In genomic region chr3:33057320-33058298, GRCh38 we compare ENCODE assay signal across 12 cellular contexts. TPM values are rescaled to one million over a fixed set of nuclear protein-coding genes. Genes with fewer than 3 reads are reported as not detected.
DNase-seq lines count a peak whose midpoint lies in the region; ATAC-seq lines count a peak whose summit lies in the region.
"Had no signal": no experiment of that assay in that cellular context is flagged by ENCODE, and none has a peak within 500 bp of the region (broad histone marks: within the 10 kb centered on the region; RNA-seq: fewer than 3 reads in every experiment).

No MANE protein-coding gene starts in this region.

- H3K4me1 Mint-ChIP-seq in activated naive CD8-positive, alpha-beta T cell (ENCODE audit: low read depth), result peaks cover 70% of the 10 kb centered on the region
- peaks cover 71% of the 10 kb centered on the region for H3K4me1 Mint-ChIP-seq in activated naive CD8-positive, alpha-beta T cell treated with anti-CD3 and anti-CD28 coated beads, Interleukin-2, amount 50 U/mL, for 24 hours
- peaks cover 68% of the 10 kb centered on the region for H3K4me1 Mint-ChIP-seq in activated T-helper 17 cell treated with anti-CD3 and anti-CD28 coated beads, Interleukin-2, amount 50 U/mL, for 72 hours

- H3K4me3 Mint-ChIP-seq in activated naive CD8-positive, alpha-beta T cell, result no peak overlapping the region
- no peak overlapping the region for H3K4me3 Mint-ChIP-seq in activated naive CD8-positive, alpha-beta T cell treated with anti-CD3 and anti-CD28 coated beads, Interleukin-2, amount 50 U/mL, for 24 hours
- H3K4me3 Mint-ChIP-seq in activated T-helper 17 cell treated with anti-CD3 and anti-CD28 coated beads, Interleukin-2, amount 50 U/mL, for 72 hours, result peak overlapping the region; percentile 79

- no peak for DNase-seq in activated naive CD8-positive, alpha-beta T cell treated with anti-CD3 and anti-CD28 coated beads, Interleukin-2, amount 50 U/mL, for 24 hours
- DNase-seq in ecto neural progenitor cell (ENCODE audit: low spot score) (no peak), D341Med (ENCODE audit: low spot score) (no peak), hypothalamus (lab: John Stamatoyannopoulos, UW) (no peak)
- DNase-seq: activated T-cell treated with anti-CD3 and anti-CD28 coated beads, Interleukin-2, amount 50 U/mL, for 1 hour; DMS79 treated with DMSO at 0.1 percent for 48 hours; dorsolateral prefrontal cortex; NCI-H2029 treated with DMSO at 0.1 percent for 48 hours had no signal

- no peak for ATAC-seq in activated naive CD8-positive, alpha-beta T cell treated with anti-CD3 and anti-CD28 coated beads, Interleukin-2, amount 50 U/mL, for 24 hours
- ATAC-seq in HG02885 (IDR thresholded peaks at IDR 0.05; ENCODE audit: poor library complexity, unreplicated experiment), result peak; percentile 57
- ATAC-seq in activated T-helper 17 cell treated with anti-CD3 and anti-CD28 coated beads, Interleukin-2, amount 50 U/mL, for 72 hours (replicated peaks), result no peak
- no peak for ATAC-seq in HG02840 (IDR thresholded peaks at IDR 0.05; ENCODE audit: low FRiP score, unreplicated experiment)

- no peaks in the 10 kb centered on the region for H3K9me3 Mint-ChIP-seq in activated naive CD8-positive, alpha-beta T cell (ENCODE audit: low read depth)
- peaks cover 3% of the 10 kb centered on the region for H3K9me3 Mint-ChIP-seq in activated naive CD8-positive, alpha-beta T cell treated with anti-CD3 and anti-CD28 coated beads, Interleukin-2, amount 50 U/mL, for 24 hours
- no peaks in the 10 kb centered on the region for H3K9me3 Mint-ChIP-seq in activated T-helper 17 cell treated with anti-CD3 and anti-CD28 coated beads, Interleukin-2, amount 50 U/mL, for 72 hours

- no peaks in the 10 kb centered on the region for H3K27me3 Mint-ChIP-seq in activated naive CD8-positive, alpha-beta T cell
- no peaks in the 10 kb centered on the region for H3K27me3 Mint-ChIP-seq in activated naive CD8-positive, alpha-beta T cell treated with anti-CD3 and anti-CD28 coated beads, Interleukin-2, amount 50 U/mL, for 24 hours
- H3K27me3 Mint-ChIP-seq in activated T-helper 17 cell treated with anti-CD3 and anti-CD28 coated beads, Interleukin-2, amount 50 U/mL, for 72 hours, result no peaks in the 10 kb centered on the region

- H3K27ac Mint-ChIP-seq in activated naive CD8-positive, alpha-beta T cell, result peak overlapping the region; percentile 5
- H3K27ac Mint-ChIP-seq in activated naive CD8-positive, alpha-beta T cell treated with anti-CD3 and anti-CD28 coated beads, Interleukin-2, amount 50 U/mL, for 24 hours, result no peak overlapping the region
- peak overlapping the region; percentile 99 for H3K27ac Mint-ChIP-seq in activated T-helper 17 cell treated with anti-CD3 and anti-CD28 coated beads, Interleukin-2, amount 50 U/mL, for 72 hours

- peaks cover 47% of the 10 kb centered on the region for H3K36me3 Mint-ChIP-seq in activated naive CD8-positive, alpha-beta T cell
- H3K36me3 Mint-ChIP-seq in activated naive CD8-positive, alpha-beta T cell treated with anti-CD3 and anti-CD28 coated beads, Interleukin-2, amount 50 U/mL, for 24 hours (ENCODE audit: low read depth), result peaks cover 55% of the 10 kb centered on the region
- peaks cover 94% of the 10 kb centered on the region for H3K36me3 Mint-ChIP-seq in activated T-helper 17 cell treated with anti-CD3 and anti-CD28 coated beads, Interleukin-2, amount 50 U/mL, for 72 hours (ENCODE audit: low read depth)

RNA-seq across cellular contexts. Expression of gene GLB1, which starts 39.3 kb away (rescaled TPM):
- total RNA-seq in activated T-helper 17 cell treated with anti-CD3 and anti-CD28 coated beads, Interleukin-2, amount 50 U/mL, for 72 hours, result 100 to 1,000 TPM in 1 of 2 donors, 10 to 100 TPM in 1; 54.5 to 121 TPM

RNA-seq across cellular contexts. Expression of gene TMPPE, which starts 39.3 kb away (rescaled TPM):
- total RNA-seq in activated T-helper 17 cell treated with anti-CD3 and anti-CD28 coated beads, Interleukin-2, amount 50 U/mL, for 72 hours, result 10 to 100 TPM in 1 of 2 donors, 1 to 10 TPM in 1; 8.8 to 12.7 TPM

RNA-seq across cellular contexts. Expression of gene CRTAP, which starts 56.2 kb away (rescaled TPM):
- total RNA-seq in activated T-helper 17 cell treated with anti-CD3 and anti-CD28 coated beads, Interleukin-2, amount 50 U/mL, for 72 hours, result 10 to 100 TPM; 38.2 to 60.7 TPM
